ENCODE assay signal across 27 cellular contexts in the genomic region with DNA sequence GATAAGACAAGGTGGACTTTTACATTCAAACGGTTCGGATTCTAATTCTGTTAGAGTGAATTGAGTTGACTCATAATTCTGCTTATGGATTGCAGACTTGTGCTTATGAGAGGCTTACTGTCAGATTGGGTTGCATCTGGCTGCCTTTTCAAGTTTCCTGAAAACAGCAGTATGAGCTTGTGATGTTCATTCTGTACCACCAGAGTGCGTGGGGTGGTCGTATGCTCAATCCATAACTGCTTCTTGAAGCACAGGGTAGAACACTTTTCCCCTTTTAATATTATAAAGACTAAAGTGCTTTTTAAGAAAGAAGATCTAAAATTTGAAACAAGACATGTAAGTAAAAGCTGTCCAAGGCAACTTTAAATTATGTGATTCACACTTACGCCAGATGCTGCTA.
DNase-seq lines count a peak whose midpoint lies in the region; ATAC-seq lines count a peak whose summit lies in the region.
"Had no signal": no experiment of that assay in that cellular context is flagged by ENCODE, and none has a peak within 500 bp of the region (broad histone marks: within the 10 kb centered on the region; RNA-seq: fewer than 3 reads in every experiment).

No MANE protein-coding gene starts in this region.

- no peaks in the 10 kb centered on the region for H3K9me3 ChIP-seq in CD8-positive, alpha-beta memory T cell (ENCODE audit: low read length)
- H3K9me3 ChIP-seq: Peyer's patch, SK-N-SH, transverse colon had no signal

- no peaks in the 10 kb centered on the region for H3K27me3 ChIP-seq in CD8-positive, alpha-beta memory T cell (ENCODE audit: insufficient read depth, low read length, poor library complexity, severe bottlenecking)
- H3K27me3 ChIP-seq: Peyer's patch, transverse colon had no signal

- H3K4me3 Mint-ChIP-seq in T-helper 2 cell treated with Interferon-gamma antibody and Interleukin-4, amounts not matched to agents 5 μg/mL and 100 μg/mL, for 36 hours, result no peak overlapping the region
- H3K4me3 Mint-ChIP-seq in CD8-positive, alpha-beta memory T cell, result no peak overlapping the region
- H3K4me3 Mint-ChIP-seq: activated CD4-positive, alpha-beta T cell treated with anti-CD3 and anti-CD28 coated beads, Interleukin-2, amount 10 ng/mL, durations not matched to agents 7 days and 5 days; CD8-positive, alpha-beta T cell; T-helper 17 cell had no signal

- no peak overlapping the region for H3K27ac ChIP-seq in CD8-positive, alpha-beta memory T cell (ENCODE audit: low read depth, low read length)
- H3K27ac ChIP-seq: GM23248, KMS-11, Peyer's patch, skin epidermis, transverse colon had no signal

- CTCF ChIA-PET in CD8-positive, alpha-beta memory T cell (lab: Charles Lee), result no interaction called here

- no peak overlapping the region for H3K4me3 ChIP-seq in CD8-positive, alpha-beta memory T cell (ENCODE audit: low read length)
- H3K4me3 ChIP-seq: GM12878, GM23248, Peyer's patch, skin epidermis, transverse colon had no signal

- DNase-seq in DMS114 treated with DMSO at 0.1 percent for 48 hours (lab: John Stamatoyannopoulos, UW; ENCODE audit: unreplicated experiment) (peak; percentile 9), HT-29 (ENCODE audit: low spot score) (peak; percentile 17), SK-N-DZ (ENCODE audit: low spot score) (peak; percentile 16), left kidney (ENCODE audit: low read depth, low spot score) (peak; percentile 15), left lobe of liver (ENCODE audit: low spot score) (no peak), activated T-cell treated with anti-CD3 and anti-CD28 coated beads for 4 hours (no peak)
- no peak for DNase-seq in T-helper 2 cell treated with Interferon-gamma antibody and Interleukin-4, amounts not matched to agents 5 μg/mL and 100 μg/mL, for 36 hours (ENCODE audit: low spot score)
- DNase-seq in CD8-positive, alpha-beta memory T cell, result no peak
- DNase-seq: activated CD4-positive, alpha-beta T cell treated with anti-CD3 and anti-CD28 coated beads, Interleukin-2, amount 10 ng/mL, durations not matched to agents 7 days and 5 days; activated naive CD4-positive, alpha-beta T cell treated with anti-CD3 and anti-CD28 coated beads, Interleukin-2, amount 50 U/mL, for 16 hours; anterior cingulate cortex; CD8-positive, alpha-beta T cell; dermis blood vessel endothelial cell; DND-41; GM23248; kidney glomerular epithelial cell; mammary epithelial cell; NCI-H1694; NK-92 treated with Interleukin-12 subunit alpha and Interleukin-12 subunit beta, amount 100 ng/mL, for 24 hours; occipital lobe; Peyer's patch; SK-N-SH; T-helper 17 cell; transverse colon had no signal

- H3K27me3 Mint-ChIP-seq in T-helper 2 cell treated with Interferon-gamma antibody and Interleukin-4, amounts not matched to agents 5 μg/mL and 100 μg/mL, for 36 hours (ENCODE audit: low read depth), result no peaks in the 10 kb centered on the region
- H3K27me3 Mint-ChIP-seq in CD8-positive, alpha-beta memory T cell, result no peaks in the 10 kb centered on the region
- H3K27me3 Mint-ChIP-seq: T-helper 17 cell had no signal

- H3K36me3 ChIP-seq in CD8-positive, alpha-beta memory T cell (ENCODE audit: insufficient read depth, low read length), result no peaks in the 10 kb centered on the region
- H3K36me3 ChIP-seq: Peyer's patch, transverse colon had no signal

- H3K27ac Mint-ChIP-seq in T-helper 2 cell treated with Interferon-gamma antibody and Interleukin-4, amounts not matched to agents 5 μg/mL and 100 μg/mL, for 36 hours, result no peak overlapping the region
- H3K27ac Mint-ChIP-seq in CD8-positive, alpha-beta memory T cell, result no peak overlapping the region
- H3K27ac Mint-ChIP-seq: activated CD4-positive, alpha-beta T cell treated with anti-CD3 and anti-CD28 coated beads, Interleukin-2, amount 10 ng/mL, durations not matched to agents 7 days and 5 days; CD8-positive, alpha-beta T cell; T-helper 17 cell had no signal

- H3K36me3 Mint-ChIP-seq in T-helper 2 cell treated with Interferon-gamma antibody and Interleukin-4, amounts not matched to agents 5 μg/mL and 100 μg/mL, for 36 hours (ENCODE audit: low read depth), result no peaks in the 10 kb centered on the region
- H3K36me3 Mint-ChIP-seq in CD8-positive, alpha-beta memory T cell, result no peaks in the 10 kb centered on the region
- H3K36me3 Mint-ChIP-seq: CD8-positive, alpha-beta T cell had no signal

- POLR2A ChIA-PET in CD8-positive, alpha-beta memory T cell (lab: Charles Lee), result no interaction called here

- no peaks in the 10 kb centered on the region for H3K9me3 Mint-ChIP-seq in T-helper 2 cell treated with Interferon-gamma antibody and Interleukin-4, amounts not matched to agents 5 μg/mL and 100 μg/mL, for 36 hours
- H3K9me3 Mint-ChIP-seq in CD8-positive, alpha-beta memory T cell, result no peaks in the 10 kb centered on the region
- H3K9me3 Mint-ChIP-seq: activated CD4-positive, alpha-beta T cell treated with anti-CD3 and anti-CD28 coated beads, Interleukin-2, amount 10 ng/mL, durations not matched to agents 7 days and 5 days; CD8-positive, alpha-beta T cell had no signal

- no peak for ATAC-seq in left lobe of liver
- ATAC-seq: CD8-positive, alpha-beta T cell; GM12878; T-helper 17 cell had no signal

- H3K4me1 ChIP-seq in CD8-positive, alpha-beta memory T cell (ENCODE audit: insufficient read depth, low read length), result no peaks in the 10 kb centered on the region
- H3K4me1 ChIP-seq: Peyer's patch, transverse colon had no signal

- no peaks in the 10 kb centered on the region for H3K4me1 Mint-ChIP-seq in T-helper 2 cell treated with Interferon-gamma antibody and Interleukin-4, amounts not matched to agents 5 μg/mL and 100 μg/mL, for 36 hours (ENCODE audit: low read depth)
- H3K4me1 Mint-ChIP-seq in CD8-positive, alpha-beta memory T cell, result no peaks in the 10 kb centered on the region
- H3K4me1 Mint-ChIP-seq: activated CD4-positive, alpha-beta T cell treated with anti-CD3 and anti-CD28 coated beads, Interleukin-2, amount 10 ng/mL, durations not matched to agents 7 days and 5 days; T-helper 17 cell had no signal

Comparison
In these comparisons a context has a peak if more than half of its experiments do, and no peak if none do; other contexts are left out.
1. DNase-seq: peak in DMS114 treated with DMSO at 0.1 percent for 48 hours (single experiment), HT-29 (single experiment), SK-N-DZ (single experiment) and left kidney (single experiment); none in left lobe of liver (single experiment), T-helper 2 cell treated with Interferon-gamma antibody and Interleukin-4, amounts not matched to agents 5 μg/mL and 100 μg/mL, for 36 hours (single experiment), activated T-cell treated with anti-CD3 and anti-CD28 coated beads for 4 hours (single experiment) and CD8-positive, alpha-beta memory T cell (0 of 5).